9 cellular contexts compared by ENCODE assay signal in the genomic region with DNA sequence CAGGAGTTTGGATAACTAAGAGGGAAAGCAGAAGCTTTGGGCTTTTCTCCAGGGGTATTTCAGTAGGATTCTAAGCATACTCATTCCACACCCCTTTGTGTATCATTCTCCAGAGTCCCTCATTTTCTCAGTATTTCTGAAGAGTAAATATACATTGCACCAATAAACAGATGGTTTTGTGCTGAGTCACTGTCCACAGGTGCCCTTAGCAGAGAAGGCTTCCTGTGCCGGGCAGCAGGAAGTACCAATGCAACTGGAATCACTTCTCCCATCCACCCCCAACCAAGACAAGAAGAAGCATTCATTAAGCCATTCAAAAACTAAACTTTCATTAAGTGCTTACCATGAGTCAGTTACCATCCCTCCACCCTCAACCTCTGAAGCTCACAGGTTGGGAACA. TPM values are rescaled to one million over a fixed set of nuclear protein-coding genes. Genes with fewer than 3 reads are reported as not detected.
DNase-seq lines count a peak whose midpoint lies in the region; ATAC-seq and TF ChIP-seq lines count a peak whose summit lies in the region.
"Had no signal": no experiment of that assay in that cellular context is flagged by ENCODE, and none has a peak within 500 bp of the region (broad histone marks: within the 10 kb centered on the region; RNA-seq: fewer than 3 reads in every experiment).

No MANE protein-coding gene starts in this region.

- peak overlapping the region in 1 of 2 donors; percentile 29 for H3K9ac ChIP-seq in colonic mucosa (ENCODE audit: low read depth in 2 of 2, low read length in 2 of 2)

- peaks cover 4% of the 10 kb centered on the region for H3K27me3 ChIP-seq in colonic mucosa
- no peaks in the 10 kb centered on the region for H3K27me3 ChIP-seq in thyroid gland

- H3K27ac ChIP-seq in colonic mucosa = no peak overlapping the region
- H3K27ac ChIP-seq in thyroid gland = peak overlapping the region; percentile 43 to 59 (median 53)

- TF ChIP-seq CTCF in colonic mucosa (IDR thresholded peaks at IDR 0.05) = no peak
- TF ChIP-seq CTCF in thyroid gland (IDR thresholded peaks at IDR 0.05) = no peak

- DNase-seq in NCI-H2227 (lab: John Stamatoyannopoulos, UW; ENCODE audit: unreplicated experiment) (peak; percentile 3), NCI-H2227 treated with DMSO at 0.1 percent for 48 hours (lab: John Stamatoyannopoulos, UW) (no peak), NCI-H226 (peak; percentile 81), colonic mucosa (peak; percentile 69), thyroid gland (peak; percentile 50 to 53), activated gamma-delta T cell (lab: John Stamatoyannopoulos, UW) (no peak), AML-193 (lab: John Stamatoyannopoulos, UW) (no peak)

- intact Hi-C loops in colonic mucosa (cut with DNase I) (no loop called here), thyroid gland (cut with DNase I) (no loop called here)

- peak in 1 of 2 donors; percentile 6 for TF ChIP-seq POLR2A in thyroid gland (IDR thresholded peaks at IDR 0.05)

- H3K36me3 ChIP-seq in colonic mucosa (no peaks in the 10 kb centered on the region), thyroid gland (no peaks in the 10 kb centered on the region)

- H3K4me3 ChIP-seq in colonic mucosa = no peak overlapping the region
- H3K4me3 ChIP-seq in thyroid gland (replicated peaks in 1 of 3) = no peak overlapping the region

- no peaks in the 10 kb centered on the region for H3K9me3 ChIP-seq in colonic mucosa
- no peaks in the 10 kb centered on the region for H3K9me3 ChIP-seq in thyroid gland

- H3K4me1 ChIP-seq in colonic mucosa (no peaks in the 10 kb centered on the region), thyroid gland (peaks cover 16 to 25% of the 10 kb centered on the region in 2 donors)

- no peak for ATAC-seq in GM21576 (IDR thresholded peaks at IDR 0.05; ENCODE audit: unreplicated experiment)

- WGBS in thyroid gland, 2 donors = 22 to 24% methylated on average over 1 of the region's 1 CpG

RNA-seq across cellular contexts. Expression of gene CCNJL, which starts 3.6 kb away (rescaled TPM):
- total RNA-seq in colonic mucosa = 10 to 100 TPM; 14.6 to 21.6 TPM
- total RNA-seq in thyroid gland = 10 to 100 TPM in 2 of 4 donors, 1 to 10 TPM in 2; 6.3 to 11.8 (median 10.0) TPM

RNA-seq across cellular contexts. Expression of gene C1QTNF2, which starts 54.5 kb away (rescaled TPM):
- total RNA-seq in colonic mucosa (1 to 10 TPM in 1 of 2 donors, under 1 TPM in 1; 0.64 to 1.0 TPM), thyroid gland (1 to 10 TPM in 2 of 4 donors, not detected in 2; 1.1 TPM)
- total RNA-seq: B cell had no signal

Comparison
In these comparisons a context has a peak if more than half of its experiments do, and no peak if none do; other contexts are left out.
1. DNase-seq: peak in NCI-H2227 (single experiment), NCI-H226 (single experiment), colonic mucosa (single experiment) and thyroid gland (2 of 2); none in NCI-H2227 treated with DMSO at 0.1 percent for 48 hours (single experiment), activated gamma-delta T cell (single experiment) and AML-193 (0 of 2).